ENCODE assay signal across 14 cellular contexts in genomic region chr6:47437592-47437991, GRCh38. TPM values are rescaled to one million over a fixed set of nuclear protein-coding genes. Genes with fewer than 3 reads are reported as not detected.
DNase-seq lines count a peak whose midpoint lies in the region; ATAC-seq, FAIRE-seq and TF ChIP-seq lines count a peak whose summit lies in the region.
"Had no signal": no experiment of that assay in that cellular context is flagged by ENCODE, and none has a peak within 500 bp of the region (broad histone marks: within the 10 kb centered on the region; RNA-seq: fewer than 3 reads in every experiment).

No MANE protein-coding gene starts in this region.

- H3K36me3 Mint-ChIP-seq in CD4-positive, alpha-beta memory T cell = no peaks in the 10 kb centered on the region

- TF ChIP-seq CTCF in D721Med (IDR thresholded peaks at IDR 0.05; ENCODE audit: insufficient read depth, missing control alignments) = no peak

- no peaks in the 10 kb centered on the region for H3K79me2 ChIP-seq in mesendoderm (ENCODE audit: control insufficient read depth, insufficient read depth, low read length)

- H3K27me3 Mint-ChIP-seq in CD4-positive, alpha-beta memory T cell = peaks cover 1 to 2% of the 10 kb centered on the region in 2 donors
- H3K27me3 Mint-ChIP-seq: activated CD8-positive, alpha-beta T cell treated with anti-CD3 and anti-CD28 coated beads for 36 hours had no signal

- no peak overlapping the region for H3K4me2 ChIP-seq in mesendoderm (ENCODE audit: low read length)

- H4K5ac ChIP-seq in mesendoderm (ENCODE audit: low read length) = no peak overlapping the region

- WGBS in mesendoderm (ENCODE audit: extremely low coverage, insufficient coverage, low lambda C conversion rate) = no CpG with 5 or more reads among the region's 4 CpGs
- 56 to 58% methylated on average over 4 of the region's 4 CpGs for WGBS in aorta, 2 donors

- H2BK120ac ChIP-seq in mesendoderm (ENCODE audit: low read depth, low read length) = no peak overlapping the region

- H3K4me1 ChIP-seq in mesendoderm (ENCODE audit: control insufficient read depth, low read depth, low read length) (no peaks in the 10 kb centered on the region), aorta (ENCODE audit: control insufficient read depth in 1 of 2, insufficient read depth in 2 of 2, low read length in 2 of 2) (no peaks in the 10 kb centered on the region)
- H3K4me1 ChIP-seq in CD4-positive, alpha-beta memory T cell (ENCODE audit: insufficient read depth, low read length) = no peaks in the 10 kb centered on the region
- H3K4me1 ChIP-seq: sigmoid colon had no signal

- H4K8ac ChIP-seq in mesendoderm (ENCODE audit: low read depth, low read length) = no peak overlapping the region

- no peak overlapping the region for H2AK5ac ChIP-seq in mesendoderm (ENCODE audit: low read length)

- no peaks in the 10 kb centered on the region for H3K79me1 ChIP-seq in mesendoderm (ENCODE audit: low read length)

- ATAC-seq in GM18867 (IDR thresholded peaks at IDR 0.05; ENCODE audit: unreplicated experiment) (peak; percentile 70), GM21723 (IDR thresholded peaks at IDR 0.05; ENCODE audit: unreplicated experiment) (peak; percentile 68), HG03432 (IDR thresholded peaks at IDR 0.05; ENCODE audit: unreplicated experiment) (peak; percentile 74), left colon (peak; percentile 50), aorta (ENCODE audit: low FRiP score) (no peak)
- ATAC-seq: activated CD8-positive, alpha-beta T cell treated with anti-CD3 and anti-CD28 coated beads for 36 hours; left ventricle myocardium superior had no signal

- no peaks in the 10 kb centered on the region for H3K27me3 ChIP-seq in mesendoderm (ENCODE audit: insufficient read depth, low read length, poor library complexity)
- H3K27me3 ChIP-seq in aorta (ENCODE audit: control insufficient read depth in 1 of 2, insufficient read depth in 2 of 2, low read length in 1 of 2) = no peaks in the 10 kb centered on the region
- H3K27me3 ChIP-seq in CD4-positive, alpha-beta memory T cell (ENCODE audit: insufficient read depth, low read length) = no peaks in the 10 kb centered on the region
- H3K27me3 ChIP-seq: sigmoid colon had no signal

- H3K9me3 Mint-ChIP-seq in CD4-positive, alpha-beta memory T cell = peaks cover 0 to 7% (median 0%) of the 10 kb centered on the region in 8 donors

- DNase-seq in left colon (no peak), mesendoderm (no peak), D721Med (ENCODE audit: insufficient read length, low spot score) (no peak), aorta (no peak)
- DNase-seq in CD4-positive, alpha-beta memory T cell = no peak
- DNase-seq: activated CD8-positive, alpha-beta T cell treated with anti-CD3 and anti-CD28 coated beads for 36 hours; left ventricle myocardium superior; NCI-H1105 treated with DMSO at 0.1 percent for 48 hours; sigmoid colon had no signal

- H3K36me3 ChIP-seq in mesendoderm (ENCODE audit: control insufficient read depth, insufficient read depth, low read length) = no peaks in the 10 kb centered on the region
- no peaks in the 10 kb centered on the region for H3K36me3 ChIP-seq in aorta (ENCODE audit: control insufficient read depth in 1 of 2, insufficient read depth in 2 of 2, low read length in 1 of 2)
- no peaks in the 10 kb centered on the region for H3K36me3 ChIP-seq in CD4-positive, alpha-beta memory T cell (ENCODE audit: insufficient read depth, low read length)
- H3K36me3 ChIP-seq: sigmoid colon had no signal

- no peak overlapping the region for H3K4me3 Mint-ChIP-seq in CD4-positive, alpha-beta memory T cell
- H3K4me3 Mint-ChIP-seq: activated CD8-positive, alpha-beta T cell treated with anti-CD3 and anti-CD28 coated beads for 36 hours had no signal

- no peak overlapping the region for H3K4ac ChIP-seq in mesendoderm (ENCODE audit: low read depth, low read length)

- FAIRE-seq in D721Med (lab: Jason Lieb, UNC) = no peak
- FAIRE-seq: astrocyte had no signal

- H3K18ac ChIP-seq in mesendoderm (ENCODE audit: low read length) = no peak overlapping the region

- H3K27ac ChIP-seq in mesendoderm (ENCODE audit: low read depth, low read length) (no peak overlapping the region), aorta (ENCODE audit: low read depth in 1 of 2, low read length in 2 of 2) (no peak overlapping the region)
- H3K27ac ChIP-seq in CD4-positive, alpha-beta memory T cell (ENCODE audit: low read depth, low read length) = no peak overlapping the region
- H3K27ac ChIP-seq: epithelial cell of prostate, sigmoid colon had no signal

- no peaks in the 10 kb centered on the region for H3K9me3 ChIP-seq in aorta (ENCODE audit: control insufficient read depth, low read length)
- no peaks in the 10 kb centered on the region for H3K9me3 ChIP-seq in CD4-positive, alpha-beta memory T cell (ENCODE audit: control insufficient read depth in 1 of 2, low read length in 2 of 2)
- H3K9me3 ChIP-seq: sigmoid colon had no signal

- intact Hi-C loops in left colon (cut with DNase I, micrococcal nuclease) (no loop called here), aorta (cut with DNase I) (no loop called here)
- intact Hi-C loops in CD4-positive, alpha-beta memory T cell (cut with micrococcal nuclease) = no loop called here

- CTCF ChIA-PET in CD4-positive, alpha-beta memory T cell (lab: Charles Lee; ENCODE audit: partially characterized antibody) = no interaction called here

- H3K56ac ChIP-seq in mesendoderm (ENCODE audit: low read length) = no peak overlapping the region

- peaks cover 0 to 3% (median 0%) of the 10 kb centered on the region in 4 donors for H3K4me1 Mint-ChIP-seq in CD4-positive, alpha-beta memory T cell

- H3K27ac Mint-ChIP-seq in CD4-positive, alpha-beta memory T cell = no peak overlapping the region
- H3K27ac Mint-ChIP-seq: activated CD8-positive, alpha-beta T cell treated with anti-CD3 and anti-CD28 coated beads for 36 hours had no signal

- H3K23ac ChIP-seq in mesendoderm (ENCODE audit: low read length) = no peak overlapping the region

- POLR2A ChIA-PET in CD4-positive, alpha-beta memory T cell (lab: Charles Lee; ENCODE audit: partially characterized antibody) = no interaction called here

- H2BK15ac ChIP-seq in mesendoderm (replicated peaks; ENCODE audit: low read depth) = no peak overlapping the region

- no peak overlapping the region for H3K4me3 ChIP-seq in mesendoderm (ENCODE audit: low read length)
- no peak overlapping the region for H3K4me3 ChIP-seq in aorta (ENCODE audit: low read length in 2 of 2)
- H3K4me3 ChIP-seq in CD4-positive, alpha-beta memory T cell (ENCODE audit: low read length in 2 of 2) = no peak overlapping the region
- H3K4me3 ChIP-seq: sigmoid colon had no signal

- no peak overlapping the region for H2BK5ac ChIP-seq in mesendoderm (ENCODE audit: low read length)

- H3K9ac ChIP-seq in mesendoderm (ENCODE audit: low read length) = no peak overlapping the region

RNA-seq across cellular contexts. Expression of gene CD2AP, which starts 40.0 kb away (rescaled TPM):
- total RNA-seq in left colon = 100 to 1,000 TPM; 103 to 111 TPM
- 41.9 TPM for polyA plus RNA-seq in mesendoderm (2013, experiment 1 of 2)
- 42.8 TPM for polyA plus RNA-seq in mesendoderm (2013, experiment 2 of 2)
- 10 to 100 TPM; 25.2 to 33.4 TPM for total RNA-seq in aorta
- 10 to 100 TPM in 1 of 2 donors, 1 to 10 TPM in 1; 6.8 to 19.2 TPM for polyA plus RNA-seq in aorta
- total RNA-seq in CD4-positive, alpha-beta memory T cell = 10 to 100 TPM; 25.7 to 25.8 TPM
- 1 to 10 TPM; 3.5 to 8.4 TPM for polyA plus RNA-seq in CD4-positive, alpha-beta memory T cell
